Comparison of ENCODE assay signal across 18 cellular contexts in the genomic region with DNA sequence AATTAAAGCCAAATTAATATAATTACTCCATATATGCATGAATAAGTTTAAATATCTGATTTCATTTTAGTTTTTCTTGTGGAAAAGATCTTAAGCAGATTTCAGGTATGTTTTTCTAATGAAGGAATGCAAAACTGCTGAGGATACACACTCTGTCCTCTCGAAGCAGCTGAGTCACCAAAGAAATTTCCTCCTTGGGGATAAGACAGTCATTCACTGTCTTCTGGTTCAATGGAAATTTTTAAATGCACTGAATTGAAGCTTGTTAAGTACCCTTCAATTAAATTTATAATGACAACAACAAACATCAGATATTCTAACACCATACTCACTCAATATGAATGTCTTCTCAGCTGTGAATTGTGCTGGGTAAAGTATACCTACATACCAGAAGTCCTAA.
A peak's percentile ranks its signal among the peaks of the same experiment; 100 is the strongest.
DNase-seq lines count a peak whose midpoint lies in the region; ATAC-seq and TF ChIP-seq lines count a peak whose summit lies in the region.
"Had no signal": no experiment of that assay in that cellular context is flagged by ENCODE, and none has a peak within 500 bp of the region (broad histone marks: within the 10 kb centered on the region; RNA-seq: fewer than 3 reads in every experiment).

No MANE protein-coding gene starts in this region.

- peaks cover 5% of the 10 kb centered on the region for H4K20me1 ChIP-seq in PC-3 (ENCODE audit: low read length)

- CTCF ChIA-PET in PC-3 (lab: Charles Lee) = interaction anchor here (0.6 kb wide), 1 partner anchor 344 kb away, joined by 7 read pairs; no protein-coding TSS in a partner anchor

- peak; percentile 84 for ATAC-seq in PC-3
- no peak for ATAC-seq in HG03039 (IDR thresholded peaks at IDR 0.05; ENCODE audit: unreplicated experiment)

- no peak for TF ChIP-seq CTCF in AG10803 (conservative IDR thresholded peaks at IDR 0.05; ENCODE audit: low read length)
- no peak for TF ChIP-seq CTCF in PC-3 (conservative IDR thresholded peaks at IDR 0.05; ENCODE audit: low read depth, low read length)
- no peak for TF ChIP-seq CTCF in testis (IDR thresholded peaks at IDR 0.05)

- POLR2A ChIA-PET in PC-3 (lab: Charles Lee; ENCODE audit: unreplicated experiment) = no interaction called here

- no peak overlapping the region for H3K4me3 ChIP-seq in AG10803 (ENCODE audit: low read length)
- no peak overlapping the region for H3K4me3 ChIP-seq in PC-3 (ENCODE audit: low read length)
- H3K4me3 ChIP-seq in mesodermal cell (ENCODE audit: extremely low read depth, insufficient read depth, low read length, poor library complexity, severe bottlenecking) = no peak overlapping the region
- no peak overlapping the region for H3K4me3 ChIP-seq in testis
- H3K4me3 ChIP-seq: BLaER1 treated with 17β-estradiol and CSF1 and Interleukin-3, amounts not matched to agents 10 nM and 100 nM; dorsolateral prefrontal cortex; HAP-1; lung; SJCRH30 had no signal

- 0 out of 2 replicates have a peak overlapping the region, but pooled peaks have one; percentile 2 for H3K9ac ChIP-seq in PC-3 (ENCODE audit: low read length)
- H3K9ac ChIP-seq: BLaER1 treated with 17β-estradiol and CSF1 and Interleukin-3, amounts not matched to agents 10 nM and 100 nM had no signal

- DNase-seq in AG10803 (ENCODE audit: low read depth) = peak; percentile 30
- DNase-seq in PC-3 = peak; percentile 51
- peak; percentile 23 for DNase-seq in dedifferentiated amniotic fluid mesenchymal stem cell (ENCODE audit: extremely low spot score)
- no peak for DNase-seq in KBM-7
- DNase-seq in T-helper 1 cell = no peak
- DNase-seq in testis = no peak
- DNase-seq: activated CD8-positive, alpha-beta memory T cell treated with anti-CD3 and anti-CD28 coated beads, Interleukin-2, amount 50 U/mL, for 4 hours; dorsolateral prefrontal cortex; NCI-H1436; NCI-H526; SJCRH30; stimulated activated CD4-positive, alpha-beta T cell treated with anti-CD3 and anti-CD28 coated beads, Interleukin-1b, Interleukin-23, amount 100 ng/mL, for 48 hours; WERI-Rb-1 had no signal

- in situ Hi-C loops in KBM-7 (cut with MboI; ENCODE audit: low pct_unique_long_range_greater_than_20kb, low sequenced_read_pairs) = no loop called here

- BruUV-seq in PC-3 (replicated peaks; lab: Mats Ljungman, UMichigan) = no TSS peak

- H3K27me3 ChIP-seq in PC-3 (ENCODE audit: low read length) = no peaks in the 10 kb centered on the region
- no peaks in the 10 kb centered on the region for H3K27me3 ChIP-seq in testis
- H3K27me3 ChIP-seq: BLaER1 treated with 17β-estradiol and CSF1 and Interleukin-3, amounts not matched to agents 10 nM and 100 nM; dorsolateral prefrontal cortex; SJCRH30 had no signal

- 33% methylated on average over 1 of the region's 1 CpG; no CpG with 5 or more reads in 1 of the 2 experiments for WGBS in mesodermal cell (ENCODE audit: insufficient coverage in 2 of 2), 2 experiments
- 57 to 66% methylated on average over 1 of the region's 1 CpG for WGBS in testis, 2 donors

- H3K4me1 ChIP-seq in PC-3 (ENCODE audit: insufficient read depth, low read length) = peaks cover 30% of the 10 kb centered on the region
- no peaks in the 10 kb centered on the region for H3K4me1 ChIP-seq in mesodermal cell (ENCODE audit: control insufficient read depth, insufficient read depth, low read length, poor library complexity, severe bottlenecking)
- no peaks in the 10 kb centered on the region for H3K4me1 ChIP-seq in testis
- H3K4me1 ChIP-seq: HAP-1, SJCRH30 had no signal

- no peak for TF ChIP-seq POLR2A in testis (IDR thresholded peaks at IDR 0.05)

- no peaks in the 10 kb centered on the region for H3F3A ChIP-seq in PC-3 (ENCODE audit: low read length, unreplicated experiment)

- H3K36me3 ChIP-seq in PC-3 (ENCODE audit: low read depth, low read length) (peaks cover 38% of the 10 kb centered on the region), mesodermal cell (ENCODE audit: control insufficient read depth, insufficient read depth, low read length) (peaks cover 42% of the 10 kb centered on the region), testis (ENCODE audit: low read depth, missing control alignments) (no peaks in the 10 kb centered on the region)

- intact Hi-C loops in PC-3 (cut with micrococcal nuclease) (no loop called here), testis (cut with DNase I; ENCODE audit: low total_unique reads) (no loop called here)

- no peaks in the 10 kb centered on the region for H3K9me3 ChIP-seq in PC-3 (ENCODE audit: low read length)
- H3K9me3 ChIP-seq in mesodermal cell (ENCODE audit: control insufficient read depth, low read length) = no peaks in the 10 kb centered on the region
- H3K9me3 ChIP-seq in testis = no peaks in the 10 kb centered on the region
- H3K9me3 ChIP-seq: BLaER1 treated with 17β-estradiol and CSF1 and Interleukin-3, amounts not matched to agents 10 nM and 100 nM; HAP-1; SJCRH30 had no signal

- no peak overlapping the region for H2AFZ ChIP-seq in PC-3 (ENCODE audit: low read length)

- H3K9me2 ChIP-seq in PC-3 (replicated peaks; ENCODE audit: low read length) = no peaks in the 10 kb centered on the region

- peak overlapping the region; percentile 26; the same call in 1 of the 2 replicates for H3K4me2 ChIP-seq in PC-3 (ENCODE audit: low read length)
- H3K4me2 ChIP-seq: BLaER1 treated with 17β-estradiol and CSF1 and Interleukin-3, amounts not matched to agents 10 nM and 100 nM had no signal

- H3K27ac ChIP-seq in PC-3 (ENCODE audit: low read length) (peak overlapping the region; percentile 64), mesodermal cell (ENCODE audit: low read depth, low read length, severe bottlenecking) (peak overlapping the region; percentile 68), testis (no peak overlapping the region)
- H3K27ac ChIP-seq: BLaER1 treated with 17β-estradiol and CSF1 and Interleukin-3, amounts not matched to agents 10 nM and 100 nM; SJCRH30; WERI-Rb-1 had no signal

- no peaks in the 10 kb centered on the region for H3K79me2 ChIP-seq in PC-3 (ENCODE audit: low read length)

Comparison
In these comparisons a context has a peak if more than half of its experiments do, and no peak if none do; other contexts are left out.
1. DNase-seq: peak in AG10803 (single experiment), PC-3 (single experiment) and dedifferentiated amniotic fluid mesenchymal stem cell (single experiment); none in KBM-7 (single experiment), T-helper 1 cell (0 of 5) and testis (single experiment).
2. H3K27ac ChIP-seq: peak in PC-3 (single experiment) and mesodermal cell (single experiment); none in testis (0 of 2).